ENCODE assay signal across 13 cellular contexts in the genomic region with DNA sequence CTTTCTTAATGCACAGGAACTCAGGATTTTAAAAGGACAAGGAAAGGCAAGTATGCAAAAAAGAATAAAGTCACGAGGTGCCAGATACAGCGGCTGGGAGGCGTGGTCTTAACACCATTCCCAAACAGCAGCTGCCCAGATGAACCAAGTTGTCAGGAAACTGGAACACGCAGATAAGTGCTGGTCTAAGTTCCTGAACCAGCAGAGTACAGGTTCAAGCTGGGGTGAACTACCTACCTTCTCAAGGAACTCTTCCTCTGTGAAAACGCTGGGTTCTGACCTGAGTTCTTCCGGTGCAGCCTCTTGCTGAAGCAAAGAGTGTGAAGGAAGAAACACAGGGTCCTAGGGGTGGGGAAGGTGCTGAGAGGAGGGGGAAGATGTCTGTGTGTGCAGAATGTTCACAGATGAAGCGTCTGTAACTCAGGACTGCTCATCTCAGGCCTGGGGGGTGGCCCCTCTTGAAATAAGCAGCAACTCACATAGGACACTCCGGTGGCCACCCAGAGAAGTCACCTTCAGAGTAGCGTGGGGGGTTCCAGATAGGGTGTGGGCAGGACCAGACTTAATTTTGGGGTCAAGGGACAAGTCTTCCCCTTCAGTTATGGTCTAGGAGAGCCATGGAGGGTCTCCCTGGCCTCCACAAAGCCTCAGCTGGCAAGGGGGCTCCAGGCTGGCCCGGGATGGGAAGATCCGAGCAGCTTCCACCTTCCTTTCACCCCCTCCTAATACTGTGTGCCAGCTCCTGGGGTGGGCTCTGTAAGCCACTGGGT. TPM values are rescaled to one million over a fixed set of nuclear protein-coding genes. Genes with fewer than 3 reads are reported as not detected.
DNase-seq lines count a peak whose midpoint lies in the region; ATAC-seq and TF ChIP-seq lines count a peak whose summit lies in the region.
"Had no signal": no experiment of that assay in that cellular context is flagged by ENCODE, and none has a peak within 500 bp of the region (broad histone marks: within the 10 kb centered on the region; RNA-seq: fewer than 3 reads in every experiment).

No MANE protein-coding gene starts in this region.

- no peaks in the 10 kb centered on the region for H3K9me2 ChIP-seq in Karpas-422 (replicated peaks; ENCODE audit: insufficient read depth, low read length)

- H3K4me3 Mint-ChIP-seq in CD14-positive monocyte, result peak overlapping the region in 1 of 2 donors; percentile 52
- H3K4me3 Mint-ChIP-seq in central memory CD8-positive, alpha-beta T cell, result peak overlapping the region; percentile 73
- H3K4me3 Mint-ChIP-seq in natural killer cell, result peak overlapping the region; percentile 87
- no peak overlapping the region for H3K4me3 Mint-ChIP-seq in progenitor cell of endocrine pancreas (ENCODE audit: low read depth)

- peaks cover 4% of the 10 kb centered on the region for H3K9me3 ChIP-seq in Karpas-422 (ENCODE audit: low read length)

- ATAC-seq in central memory CD8-positive, alpha-beta T cell (replicated peaks; ENCODE audit: extremely low read depth, poor library complexity, severe bottlenecking), result peak; percentile 43
- ATAC-seq in natural killer cell, result peak; percentile 22 to 38 (median 33)
- ATAC-seq in GM18502 (IDR thresholded peaks at IDR 0.05; ENCODE audit: poor library complexity, unreplicated experiment), result no peak
- ATAC-seq: SK-N-SH treated with all-trans-retinoic acid at 6 μM for 48 hours had no signal

- H3K36me3 Mint-ChIP-seq in CD14-positive monocyte, result peaks cover 19 to 43% of the 10 kb centered on the region in 2 donors
- H3K36me3 Mint-ChIP-seq in central memory CD8-positive, alpha-beta T cell (ENCODE audit: insufficient read depth), result peaks cover 46% of the 10 kb centered on the region
- no peaks in the 10 kb centered on the region for H3K36me3 Mint-ChIP-seq in natural killer cell
- peaks cover 4% of the 10 kb centered on the region for H3K36me3 Mint-ChIP-seq in progenitor cell of endocrine pancreas (ENCODE audit: insufficient read depth)

- H3K27ac ChIP-seq in Karpas-422 (ENCODE audit: low read length), result peak overlapping the region; percentile 42
- no peak overlapping the region for H3K27ac ChIP-seq in brain microvascular endothelial cell

- H2AFZ ChIP-seq in Karpas-422 (ENCODE audit: low read length), result no peak overlapping the region

- H4K20me1 ChIP-seq in Karpas-422 (ENCODE audit: insufficient read depth, low read depth, low read length), result no peaks in the 10 kb centered on the region

- no peak for TF ChIP-seq CTCF in CD14-positive monocyte (IDR thresholded peaks at IDR 0.05)
- no peak for TF ChIP-seq CTCF in natural killer cell (IDR thresholded peaks at IDR 0.05)
- TF ChIP-seq CTCF in progenitor cell of endocrine pancreas (IDR thresholded peaks at IDR 0.05; ENCODE audit: unreplicated experiment), result no peak
- no peak for TF ChIP-seq CTCF in brain microvascular endothelial cell (IDR thresholded peaks at IDR 0.05; ENCODE audit: low read depth, low read length, missing control alignments)
- no peak for TF ChIP-seq CTCF in GM10248 (IDR thresholded peaks at IDR 0.05; ENCODE audit: control extremely low read depth, extremely low read depth, low read depth, missing control alignments)

- H3K4me3 ChIP-seq in Karpas-422 (ENCODE audit: low read length) (no peak overlapping the region), brain microvascular endothelial cell (ENCODE audit: low read depth, low read length) (no peak overlapping the region)

- H3K27me3 ChIP-seq in Karpas-422 (ENCODE audit: low read length) (no peaks in the 10 kb centered on the region), brain microvascular endothelial cell (replicated peaks) (no peaks in the 10 kb centered on the region)
- H3K27me3 ChIP-seq: dorsolateral prefrontal cortex had no signal

- CTCF ChIA-PET in GM10248 (lab: Yijun Ruan, JAX), result interaction anchor here (0.6 kb wide), 1 partner anchor 10 kb away, joined by 3 read pairs; no protein-coding TSS in a partner anchor

- H3K9ac ChIP-seq in Karpas-422 (ENCODE audit: low read length), result peak overlapping the region; percentile 31; the same call in 1 of the 2 replicates

- no peak overlapping the region for H3K4me2 ChIP-seq in Karpas-422 (ENCODE audit: low read depth, low read length, poor library complexity, severe bottlenecking)

- peaks cover 58% of the 10 kb centered on the region for H3K4me1 Mint-ChIP-seq in CD14-positive monocyte
- peaks cover 57% of the 10 kb centered on the region for H3K4me1 Mint-ChIP-seq in central memory CD8-positive, alpha-beta T cell
- peaks cover 60 to 69% of the 10 kb centered on the region in 2 donors for H3K4me1 Mint-ChIP-seq in natural killer cell
- no peaks in the 10 kb centered on the region for H3K4me1 Mint-ChIP-seq in progenitor cell of endocrine pancreas (ENCODE audit: low read depth)

- no peaks in the 10 kb centered on the region for H3K27me3 Mint-ChIP-seq in CD14-positive monocyte (ENCODE audit: low read depth in 3 of 3)
- H3K27me3 Mint-ChIP-seq in central memory CD8-positive, alpha-beta T cell, result no peaks in the 10 kb centered on the region
- no peaks in the 10 kb centered on the region for H3K27me3 Mint-ChIP-seq in natural killer cell (ENCODE audit: low read depth in 2 of 2)
- H3K27me3 Mint-ChIP-seq in progenitor cell of endocrine pancreas, result peaks cover under 1% of the 10 kb centered on the region

- H3K36me3 ChIP-seq in Karpas-422 (ENCODE audit: insufficient read depth, low read length) (peaks cover 10% of the 10 kb centered on the region), brain microvascular endothelial cell (replicated peaks) (peaks cover 7% of the 10 kb centered on the region)

- H3K27ac Mint-ChIP-seq in CD14-positive monocyte (peak overlapping the region in 4 of 7 donors; percentile 24 to 57 (median 50)), natural killer cell (peak overlapping the region; percentile 92 to 94), progenitor cell of endocrine pancreas (no peak overlapping the region)
- peak overlapping the region; percentile 73 for H3K27ac Mint-ChIP-seq in central memory CD8-positive, alpha-beta T cell (ENCODE audit: low read depth)

- POLR2A ChIA-PET in GM10248 (lab: Yijun Ruan, JAX), result no interaction called here

- peaks cover 67% of the 10 kb centered on the region for H3K79me2 ChIP-seq in Karpas-422 (ENCODE audit: low read length)

- in situ Hi-C loops in brain microvascular endothelial cell (cut with HindIII; ENCODE audit: low pct_ligation_motif_present, low sequenced_read_pairs), result no loop called here

- peaks cover 29% of the 10 kb centered on the region for H3K4me1 ChIP-seq in Karpas-422 (ENCODE audit: low read length)

- H3K9me3 Mint-ChIP-seq in CD14-positive monocyte, result peaks cover 0 to 2% (median 0%) of the 10 kb centered on the region in 7 donors
- no peaks in the 10 kb centered on the region for H3K9me3 Mint-ChIP-seq in central memory CD8-positive, alpha-beta T cell
- H3K9me3 Mint-ChIP-seq in natural killer cell, result no peaks in the 10 kb centered on the region
- H3K9me3 Mint-ChIP-seq in progenitor cell of endocrine pancreas (ENCODE audit: low read depth), result no peaks in the 10 kb centered on the region

- DNase-seq in CD14-positive monocyte (ENCODE audit: low spot score), result no peak
- DNase-seq in Karpas-422, result no peak
- peak in 1 of 2 donors; percentile 13 for DNase-seq in central memory CD8-positive, alpha-beta T cell (ENCODE audit: low spot score in 2 of 2)
- DNase-seq in natural killer cell, result no peak
- no peak for DNase-seq in progenitor cell of endocrine pancreas (ENCODE audit: low spot score, unreplicated experiment)
- DNase-seq in brain microvascular endothelial cell, result no peak
- DNase-seq in GM10248 (ENCODE audit: extremely low spot score), result no peak
- DNase-seq: dorsolateral prefrontal cortex, NCI-H345 had no signal

- intact Hi-C loops in CD14-positive monocyte (cut with micrococcal nuclease) (loop anchor here (5.0 to 10.0 kb wide), 3 partner anchors 44 to 159 kb away; partner anchors contain the start of gene ASPHD2 (in 1 of the 2)), natural killer cell (cut with micrococcal nuclease) (loop anchor here (2.0 to 5.0 kb wide), 2 partner anchors 16 to 39 kb away; no protein-coding TSS in a partner anchor)

RNA-seq across cellular contexts. Expression of gene TPST2, which starts 3.2 kb away (rescaled TPM):
- 10 to 100 TPM; 62.8 to 69.5 TPM for polyA plus RNA-seq in CD14-positive monocyte
- total RNA-seq in Karpas-422 (2014; rRNA removed; shearing (Covaris generic); ENCODE audit: low replicate concordance), result 52.9 and 61.4 TPM in 2 replicates
- total RNA-seq in natural killer cell (100 to 1,000 TPM; 145 to 206 (median 155) TPM), progenitor cell of endocrine pancreas (16.6 and 19.1 TPM in 2 replicates)

RNA-seq across cellular contexts. Expression of gene CRYBB1, which starts 31.1 kb away (rescaled TPM):
- polyA plus RNA-seq in CD14-positive monocyte, result 1 to 10 TPM in 1 of 2 donors, under 1 TPM in 1; 0.78 to 1.6 TPM
- total RNA-seq in Karpas-422 (2014; rRNA removed; shearing (Covaris generic); ENCODE audit: low replicate concordance), result 0.22 and 2.2 TPM in 2 replicates
- total RNA-seq in natural killer cell (not detected), progenitor cell of endocrine pancreas (not detected in 2 replicates)
- polyA plus RNA-seq: BJ had no signal

RNA-seq across cellular contexts. Expression of gene CRYBA4, which starts 35.0 kb away (rescaled TPM):
- not detected for polyA plus RNA-seq in CD14-positive monocyte
- total RNA-seq in Karpas-422 (2014; rRNA removed; shearing (Covaris generic); ENCODE audit: low replicate concordance), result not detected in 2 replicates
- under 1 TPM in 1 of 3 donors, not detected in 2; 0.59 TPM for total RNA-seq in natural killer cell
- total RNA-seq in progenitor cell of endocrine pancreas, result not detected in 2 replicates
- total RNA-seq: omental fat pad had no signal
- polyA plus RNA-seq: BJ had no signal
